Comparison of ENCODE assay signal across 10 cellular contexts in the genomic region with DNA sequence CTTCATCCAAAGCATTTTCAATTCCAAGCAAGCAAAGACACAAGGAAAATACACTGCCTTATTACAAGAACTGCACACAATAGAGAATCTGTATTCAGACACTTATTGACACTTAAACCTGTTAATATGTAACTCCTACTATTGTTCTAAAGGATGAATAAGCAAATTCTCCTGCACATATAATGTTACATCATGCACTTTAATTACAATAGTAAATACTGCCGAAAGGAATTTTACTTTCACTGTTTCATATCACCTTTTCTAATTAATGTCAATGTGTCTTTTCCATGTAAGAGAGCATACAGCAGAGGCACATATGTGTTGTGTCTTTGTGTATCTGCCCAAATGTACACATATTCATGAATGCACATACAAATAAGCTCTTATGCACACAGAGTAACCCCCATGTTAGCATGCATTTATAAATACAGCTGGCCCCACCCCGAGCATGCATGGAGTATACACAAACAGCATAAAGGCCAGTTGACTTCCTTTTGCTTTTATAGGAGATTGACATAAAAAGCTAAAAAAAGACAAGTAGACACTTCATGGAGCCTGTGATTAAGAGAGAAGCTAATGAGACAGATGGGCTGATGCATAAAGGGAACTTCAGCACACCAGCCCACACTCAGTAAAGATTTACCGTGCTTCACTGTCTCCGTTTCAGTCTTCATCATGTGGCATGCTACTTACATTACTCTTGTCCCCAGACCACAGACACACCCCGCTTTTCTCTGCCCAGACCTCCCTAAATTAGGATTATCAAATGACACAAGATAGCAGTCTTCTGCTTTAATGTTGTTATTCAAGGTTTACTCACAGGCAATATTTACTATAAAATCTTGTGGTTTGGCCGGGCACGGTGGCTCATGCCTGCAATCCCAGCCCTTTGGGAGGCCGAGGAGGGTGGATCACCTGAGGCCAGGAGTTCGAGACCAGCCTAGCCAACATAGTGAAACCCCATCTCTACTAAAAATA.
A peak's percentile ranks its signal among the peaks of the same experiment; 100 is the strongest.
DNase-seq lines count a peak whose midpoint lies in the region; ATAC-seq and TF ChIP-seq lines count a peak whose summit lies in the region.
"Had no signal": no experiment of that assay in that cellular context is flagged by ENCODE, and none has a peak within 500 bp of the region (broad histone marks: within the 10 kb centered on the region; RNA-seq: fewer than 3 reads in every experiment).

No MANE protein-coding gene starts in this region.

- H3K27me3 Mint-ChIP-seq in osteocyte (ENCODE audit: unreplicated experiment), result no peaks in the 10 kb centered on the region

- DNase-seq in left lung (no peak), T-helper 1 cell (no peak), heart left ventricle (no peak), osteocyte (ENCODE audit: extremely low spot score, unreplicated experiment) (no peak), adrenal gland (no peak)
- DNase-seq: mesendoderm, NCI-H2227 treated with DMSO at 0.1 percent for 48 hours had no signal

- H3K4me1 ChIP-seq in left lung (no peaks in the 10 kb centered on the region), heart left ventricle (peaks cover 0 to 2% (median 0%) of the 10 kb centered on the region in 12 donors), adrenal gland (replicated peaks in 1 of 2) (no peaks in the 10 kb centered on the region)

- 93 to 95% (median 94%) methylated on average over 9 of the region's 9 CpGs for WGBS in heart left ventricle, 4 donors
- WGBS in adrenal gland, 4 donors, result 89 to 94% (median 92%) methylated on average over 9 of the region's 9 CpGs

- H3K4me3 ChIP-seq in left lung, result no peak overlapping the region
- no peak overlapping the region for H3K4me3 ChIP-seq in heart left ventricle
- H3K4me3 ChIP-seq in adrenal gland, result no peak overlapping the region

- intact Hi-C loops in left lung (cut with DNase I) (no loop called here), heart left ventricle (cut with DNase I) (no loop called here), adrenal gland (cut with DNase I) (no loop called here)

- ATAC-seq in GM18520 (IDR thresholded peaks at IDR 0.05; ENCODE audit: unreplicated experiment), result peak; percentile 67
- ATAC-seq in GM21786 (IDR thresholded peaks at IDR 0.05; ENCODE audit: unreplicated experiment), result peak; percentile 95
- peak; percentile 84 for ATAC-seq in HG03571 (IDR thresholded peaks at IDR 0.05; ENCODE audit: unreplicated experiment)
- peak; percentile 53 for ATAC-seq in left lung
- no peak for ATAC-seq in heart left ventricle

- H3K4me1 Mint-ChIP-seq in osteocyte (ENCODE audit: unreplicated experiment), result peaks cover 2% of the 10 kb centered on the region

- H3K36me3 ChIP-seq in left lung, result no peaks in the 10 kb centered on the region
- H3K36me3 ChIP-seq in heart left ventricle, result peaks cover 0 to 9% (median 0%) of the 10 kb centered on the region in 9 donors
- no peaks in the 10 kb centered on the region for H3K36me3 ChIP-seq in adrenal gland (replicated peaks in 1 of 2)

- no peak overlapping the region for H3K27ac Mint-ChIP-seq in osteocyte (ENCODE audit: unreplicated experiment)

- H3K27me3 ChIP-seq in left lung (no peaks in the 10 kb centered on the region), heart left ventricle (no peaks in the 10 kb centered on the region), adrenal gland (no peaks in the 10 kb centered on the region)

- no peaks in the 10 kb centered on the region for H3K9me3 Mint-ChIP-seq in osteocyte (ENCODE audit: unreplicated experiment)

- TF ChIP-seq POLR2A in heart left ventricle (IDR thresholded peaks at IDR 0.05) (no peak), adrenal gland (IDR thresholded peaks at IDR 0.05) (no peak)

- H3K9me3 ChIP-seq in left lung (no peaks in the 10 kb centered on the region), heart left ventricle (no peaks in the 10 kb centered on the region), adrenal gland (replicated peaks in 1 of 3) (no peaks in the 10 kb centered on the region)

- peaks cover 14% of the 10 kb centered on the region for H3K36me3 Mint-ChIP-seq in osteocyte (ENCODE audit: unreplicated experiment)

- H3K4me3 Mint-ChIP-seq in osteocyte (ENCODE audit: unreplicated experiment), result no peak overlapping the region

- H3K27ac ChIP-seq in left lung, result no peak overlapping the region
- H3K27ac ChIP-seq in heart left ventricle, result no peak overlapping the region
- H3K27ac ChIP-seq in adrenal gland, result no peak overlapping the region

- TF ChIP-seq CTCF in left lung (IDR thresholded peaks at IDR 0.05) (no peak), heart left ventricle (IDR thresholded peaks at IDR 0.05) (no peak), osteocyte (IDR thresholded peaks at IDR 0.05) (no peak), adrenal gland (IDR thresholded peaks at IDR 0.05) (no peak)

Comparison
In these comparisons a context has a peak if more than half of its experiments do, and no peak if none do; other contexts are left out.
1. ATAC-seq: peak in GM18520 (single experiment), GM21786 (single experiment), HG03571 (single experiment) and left lung (single experiment); none in heart left ventricle (0 of 4).